In the genomic region with DNA sequence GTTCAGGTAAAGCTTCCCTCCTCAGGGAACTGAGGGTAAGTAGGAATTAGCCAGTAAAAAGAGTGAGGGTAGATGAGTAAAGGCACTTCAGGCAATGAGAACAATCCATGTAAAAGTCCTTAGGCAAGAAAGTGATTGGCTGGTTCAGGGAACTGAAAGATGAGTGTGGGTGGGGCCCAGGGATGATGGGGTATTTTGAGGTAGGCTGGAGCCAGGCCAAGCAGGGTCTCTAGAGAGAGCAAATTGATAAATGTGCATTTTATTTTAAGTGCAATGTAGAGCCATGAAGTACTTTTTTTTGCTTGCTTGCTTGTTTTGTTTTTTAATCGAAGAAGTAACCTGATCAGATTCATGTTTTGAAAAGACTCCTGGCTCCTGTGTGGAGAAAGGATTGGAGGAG, we compare ENCODE assay signal across 12 cellular contexts. TPM values are rescaled to one million over a fixed set of nuclear protein-coding genes. Genes with fewer than 3 reads are reported as not detected.
DNase-seq lines count a peak whose midpoint lies in the region; ATAC-seq, FAIRE-seq and TF ChIP-seq lines count a peak whose summit lies in the region.
"Had no signal": no experiment of that assay in that cellular context is flagged by ENCODE, and none has a peak within 500 bp of the region (broad histone marks: within the 10 kb centered on the region; RNA-seq: fewer than 3 reads in every experiment).

No MANE protein-coding gene starts in this region.

- H3K36me3 ChIP-seq in rectal smooth muscle tissue (ENCODE audit: control insufficient read depth, insufficient read depth, low read length) = no peaks in the 10 kb centered on the region
- H3K36me3 ChIP-seq in small intestine (ENCODE audit: control insufficient read depth in 2 of 2, insufficient read depth in 2 of 2, low read length in 2 of 2) = peaks cover 0 to 2% of the 10 kb centered on the region in 2 donors

- H3K9me3 ChIP-seq in right cardiac atrium (ENCODE audit: control insufficient read depth, low read length) = no peaks in the 10 kb centered on the region
- H3K9me3 ChIP-seq in small intestine (ENCODE audit: control insufficient read depth, low read depth) = no peaks in the 10 kb centered on the region

- FAIRE-seq in small intestine (lab: Jason Lieb, UNC) = no peak

- no peak for TF ChIP-seq CTCF in fibroblast of pulmonary artery (IDR thresholded peaks at IDR 0.05; ENCODE audit: low read length, missing control alignments)

- H3K9ac ChIP-seq in rectal smooth muscle tissue (ENCODE audit: low read length) = no peak overlapping the region

- H3K4me1 ChIP-seq in right cardiac atrium (ENCODE audit: control insufficient read depth, insufficient read depth, low read length) (peaks cover 11% of the 10 kb centered on the region), rectal smooth muscle tissue (ENCODE audit: control insufficient read depth, insufficient read depth, low read length) (peaks cover 30% of the 10 kb centered on the region), small intestine (ENCODE audit: control insufficient read depth in 2 of 2, insufficient read depth in 1 of 2, low read depth in 1 of 2, low read length in 1 of 2) (no peaks in the 10 kb centered on the region)

- WGBS in right cardiac atrium = 92% methylated on average over 1 of the region's 1 CpG
- WGBS in small intestine, 3 donors = 89 to 96% (median 95%) methylated on average over 1 of the region's 1 CpG

- H3K27ac ChIP-seq in right cardiac atrium (ENCODE audit: low read length) = peak overlapping the region; percentile 70
- peak overlapping the region; percentile 83 for H3K27ac ChIP-seq in rectal smooth muscle tissue (ENCODE audit: low read depth, low read length)
- H3K27ac ChIP-seq in small intestine (ENCODE audit: low read depth in 1 of 2, low read length in 1 of 2) = peak overlapping the region in 1 of 2 donors; percentile 22

- ATAC-seq in right cardiac atrium (no peak), left lobe of liver (no peak), HG03378 (IDR thresholded peaks at IDR 0.05; ENCODE audit: unreplicated experiment) (no peak)
- ATAC-seq: esophagus mucosa had no signal

- no peaks in the 10 kb centered on the region for H3K27me3 ChIP-seq in right cardiac atrium (ENCODE audit: control insufficient read depth, insufficient read depth)
- H3K27me3 ChIP-seq in rectal smooth muscle tissue (ENCODE audit: control insufficient read depth, insufficient read depth, low read length) = no peaks in the 10 kb centered on the region
- no peaks in the 10 kb centered on the region for H3K27me3 ChIP-seq in small intestine (ENCODE audit: control insufficient read depth in 2 of 2, insufficient read depth in 2 of 2, low read length in 2 of 2)

- H3K4me3 ChIP-seq in right cardiac atrium (ENCODE audit: low read length) (no peak overlapping the region), fibroblast of pulmonary artery (replicated peaks; ENCODE audit: low read depth, low read length) (no peak overlapping the region), rectal smooth muscle tissue (ENCODE audit: low read length) (no peak overlapping the region), small intestine (ENCODE audit: low read depth in 1 of 2, low read length in 2 of 2) (no peak overlapping the region)

- DNase-seq in right cardiac atrium (no peak), cardiac septum (ENCODE audit: low spot score) (no peak), fibroblast of pulmonary artery (ENCODE audit: low read depth) (peak; percentile 11), NCI-H748 (lab: John Stamatoyannopoulos, UW; ENCODE audit: unreplicated experiment) (no peak), small intestine (no peak), left lobe of liver (ENCODE audit: low spot score) (no peak)
- DNase-seq: activated CD4-positive, alpha-beta T cell treated with anti-CD3 and anti-CD28 coated beads for 1 hour; NCI-H1092 treated with DMSO at 0.1 percent for 48 hours; NK-92 treated with Interleukin-12 subunit alpha and Interleukin-12 subunit beta, amount 100 ng/mL, for 24 hours had no signal

- intact Hi-C loops in right cardiac atrium (cut with DNase I) = loop anchor here in 1 of 4 donors (10.0 kb wide), 1 partner anchor 91 kb away; no protein-coding TSS in a partner anchor
- intact Hi-C loops in cardiac septum (cut with DNase I) = no loop called here

RNA-seq across cellular contexts. Expression of a gene that starts 26.5 kb away (rescaled TPM):
- total RNA-seq in right cardiac atrium (10 to 100 TPM; 55.3 to 68.8 (median 62.2) TPM), cardiac septum (48.7 TPM), left lobe of liver (61.1 TPM)
- polyA plus RNA-seq in right cardiac atrium (46.1 TPM), small intestine (10 to 100 TPM; 19.7 to 34.9 (median 28.6) TPM)
